Comparison of ENCODE assay signal across 8 cellular contexts in the genomic region with DNA sequence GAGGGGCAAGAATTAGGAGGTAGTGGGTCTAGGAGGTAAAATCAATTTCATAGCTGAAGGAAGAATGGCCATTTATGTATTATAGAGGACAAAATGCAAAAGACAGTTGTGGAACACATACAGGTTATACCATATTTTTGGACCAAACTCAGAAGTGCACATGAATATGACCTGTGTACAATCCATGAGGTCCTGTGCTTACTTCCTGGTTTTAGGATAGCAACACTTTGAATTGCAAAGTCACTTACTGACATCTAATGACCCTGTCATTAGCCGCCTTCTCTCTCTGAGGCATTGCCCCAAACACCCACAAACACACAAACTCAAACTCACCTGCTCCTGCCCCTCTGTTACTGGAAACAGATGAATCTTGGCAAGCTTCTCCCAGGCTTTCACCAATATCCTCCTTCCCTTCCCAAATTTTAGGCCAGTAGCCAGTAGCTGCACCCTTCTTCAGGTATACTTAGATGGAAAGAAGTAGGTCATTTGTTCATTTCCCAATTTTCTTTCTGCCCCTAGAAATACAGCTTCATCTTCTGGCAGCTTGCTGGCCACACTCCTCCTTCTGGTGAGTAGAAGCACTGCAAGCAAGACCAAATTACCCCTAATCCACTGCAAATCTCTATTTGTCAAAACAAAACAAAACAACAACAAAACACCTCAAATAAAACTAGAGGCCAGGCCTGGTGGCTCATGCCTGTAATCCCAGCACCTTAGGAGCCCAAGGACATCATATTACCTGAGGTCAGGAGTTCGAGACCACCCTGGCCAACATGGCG. TPM values are rescaled to one million over a fixed set of nuclear protein-coding genes. Genes with fewer than 3 reads are reported as not detected.
DNase-seq lines count a peak whose midpoint lies in the region; ATAC-seq, FAIRE-seq and TF ChIP-seq lines count a peak whose summit lies in the region.

No MANE protein-coding gene starts in this region.

- peak; percentile 79 for ATAC-seq in HG03432 (IDR thresholded peaks at IDR 0.05; ENCODE audit: unreplicated experiment)
- no peak for ATAC-seq in HG03045 (IDR thresholded peaks at IDR 0.05; ENCODE audit: unreplicated experiment)
- ATAC-seq in GM18519 (IDR thresholded peaks at IDR 0.05; ENCODE audit: low FRiP score, unreplicated experiment), result no peak

- DNase-seq in CD1c-positive myeloid dendritic cell (ENCODE audit: extremely low spot score) (peak; percentile 54), GM12892 (ENCODE audit: insufficient read length) (no peak), amniotic epithelial cell (ENCODE audit: low read depth) (peak; percentile 47), kidney tubule cell (ENCODE audit: low spot score) (peak; percentile 39), NCI-H1930 (lab: John Stamatoyannopoulos, UW) (no peak)

- FAIRE-seq in GM12892 (lab: Jason Lieb, UNC), result peak; percentile 78

- no peak for TF ChIP-seq POLR2A in GM12892 (IDR thresholded peaks at IDR 0.05; ENCODE audit: low read depth, low read length)

RNA-seq across cellular contexts. Expression of a gene that starts 13.7 kb away (rescaled TPM):
- polyA plus RNA-seq in GM12892 (2012; ENCODE audit: missing spikeins), result 4,635 TPM

RNA-seq across cellular contexts. Expression of a gene that starts 33.3 kb away (rescaled TPM):
- 2.4 TPM for polyA plus RNA-seq in GM12892 (2012; ENCODE audit: missing spikeins)

Comparison
In these comparisons a context has a peak if more than half of its experiments do, and no peak if none do; other contexts are left out.
1. DNase-seq: peak in CD1c-positive myeloid dendritic cell (single experiment), amniotic epithelial cell (single experiment) and kidney tubule cell (single experiment); none in GM12892 (single experiment) and NCI-H1930 (0 of 2).